In genomic region chr14:70231756-70232544, GRCh38 we compare ENCODE assay signal across 4 cellular contexts. TPM values are rescaled to one million over a fixed set of nuclear protein-coding genes. Genes with fewer than 3 reads are reported as not detected.
"Had no signal": no experiment of that assay in that cellular context is flagged by ENCODE, and none has a peak within 500 bp of the region (broad histone marks: within the 10 kb centered on the region; RNA-seq: fewer than 3 reads in every experiment).

No MANE protein-coding gene starts in this region.

RNA-seq across cellular contexts. Expression of gene SLC8A3, which starts 43.2 kb away (rescaled TPM):
- total RNA-seq: activated CD4-positive, alpha-beta T cell treated with anti-CD3 and anti-CD28 coated beads, Interleukin-2, amount 10 ng/mL, durations not matched to agents 7 days and 5 days; ascending aorta; bronchial epithelial cell; MCF 10A had no signal
